ENCODE assay signal across 24 cellular contexts in genomic region chr11:76175731-76176303, GRCh38. TPM values are rescaled to one million over a fixed set of nuclear protein-coding genes. Genes with fewer than 3 reads are reported as not detected.
"Had no signal": no experiment of that assay in that cellular context is flagged by ENCODE, and none has a peak within 500 bp of the region (broad histone marks: within the 10 kb centered on the region; RNA-seq: fewer than 3 reads in every experiment).

No MANE protein-coding gene starts in this region.

- H3K4me1 Mint-ChIP-seq: activated CD4-positive, alpha-beta T cell treated with anti-CD3 and anti-CD28 coated beads, Interleukin-2, amount 10 ng/mL, durations not matched to agents 24 days and 14 days; activated naive CD4-positive, alpha-beta T cell treated with anti-CD3 and anti-CD28 coated beads, Interleukin-2, amount 50 U/mL, for 24 hours; T-cell had no signal

- FAIRE-seq: small intestine had no signal

- H3K4me1 ChIP-seq: testis had no signal

- DNase-seq: activated CD4-positive, alpha-beta memory T cell treated with anti-CD3 and anti-CD28 coated beads, Interleukin-2, amount 10 ng/mL, durations not matched to agents 7 days and 5 days; activated CD4-positive, alpha-beta T cell treated with anti-CD3 and anti-CD28 coated beads, Interleukin-2, amount 10 ng/mL, durations not matched to agents 24 days and 14 days; activated effector memory CD4-positive, alpha-beta T cell treated with anti-CD3 and anti-CD28 coated beads, Interleukin-2, amount 50 U/mL, for 16 hours; aorta; brain microvascular endothelial cell; caudate nucleus; dermis blood vessel endothelial cell; effector CD8-positive, alpha-beta T cell; foreskin melanocyte; hippocampal formation; kidney glomerular epithelial cell; nephron progenitor cell; occipital lobe; small intestine; stimulated activated CD4-positive, alpha-beta T cell treated with anti-CD3 and anti-CD28 coated beads, Interleukin-2, amount 100 ng/mL, for 24 hours; stimulated activated naive B cell treated with anti-CD40 and anti-IgM and Interleukin-4, amounts not matched to agents 10 μg/mL and 1 μg/mL and 100 μg/mL, for 72 hours; T-cell; testis; trophoblast cell had no signal

- H3K4me3 Mint-ChIP-seq: activated CD4-positive, alpha-beta memory T cell treated with anti-CD3 and anti-CD28 coated beads, Interleukin-2, amount 10 ng/mL, durations not matched to agents 7 days and 5 days; activated CD4-positive, alpha-beta T cell treated with anti-CD3 and anti-CD28 coated beads, Interleukin-2, amount 10 ng/mL, durations not matched to agents 24 days and 14 days; activated naive CD4-positive, alpha-beta T cell treated with anti-CD3 and anti-CD28 coated beads, Interleukin-2, amount 50 U/mL, for 24 hours; nephron progenitor cell; stimulated activated naive B cell treated with anti-CD40 and anti-IgM and Interleukin-4, amounts not matched to agents 10 μg/mL and 1 μg/mL and 100 μg/mL, for 72 hours; T-cell; T-helper 2 cell treated with Interferon-gamma antibody and Interleukin-4, amounts not matched to agents 5 μg/mL and 100 μg/mL, for 36 hours had no signal

- H3K9me3 Mint-ChIP-seq: activated CD4-positive, alpha-beta memory T cell treated with anti-CD3 and anti-CD28 coated beads, Interleukin-2, amount 10 ng/mL, durations not matched to agents 7 days and 5 days; activated CD4-positive, alpha-beta T cell treated with anti-CD3 and anti-CD28 coated beads, Interleukin-2, amount 10 ng/mL, durations not matched to agents 24 days and 14 days; activated naive CD4-positive, alpha-beta T cell treated with anti-CD3 and anti-CD28 coated beads, Interleukin-2, amount 50 U/mL, for 24 hours; nephron progenitor cell; stimulated activated naive B cell treated with anti-CD40 and anti-IgM and Interleukin-4, amounts not matched to agents 10 μg/mL and 1 μg/mL and 100 μg/mL, for 72 hours; T-cell; T-helper 2 cell treated with Interferon-gamma antibody and Interleukin-4, amounts not matched to agents 5 μg/mL and 100 μg/mL, for 36 hours had no signal

- H3K36me3 Mint-ChIP-seq: activated naive CD4-positive, alpha-beta T cell treated with anti-CD3 and anti-CD28 coated beads, Interleukin-2, amount 50 U/mL, for 24 hours; stimulated activated naive B cell treated with anti-CD40 and anti-IgM and Interleukin-4, amounts not matched to agents 10 μg/mL and 1 μg/mL and 100 μg/mL, for 72 hours; T-cell had no signal

- ATAC-seq: activated CD4-positive, CD25-positive, alpha-beta regulatory T cell treated with anti-CD3 and anti-CD28 coated beads, Interleukin-2, amount 50 U/mL, for 24 hours; sciatic nerve had no signal

- H3K27ac ChIP-seq: brain microvascular endothelial cell, testis, VCaP had no signal

- H3K4me3 ChIP-seq: testis had no signal

- H3K27ac Mint-ChIP-seq: activated CD4-positive, alpha-beta memory T cell treated with anti-CD3 and anti-CD28 coated beads, Interleukin-2, amount 10 ng/mL, durations not matched to agents 7 days and 5 days; activated CD4-positive, alpha-beta T cell treated with anti-CD3 and anti-CD28 coated beads, Interleukin-2, amount 10 ng/mL, durations not matched to agents 24 days and 14 days; activated naive CD4-positive, alpha-beta T cell treated with anti-CD3 and anti-CD28 coated beads, Interleukin-2, amount 50 U/mL, for 24 hours; nephron progenitor cell; T-cell; T-helper 2 cell treated with Interferon-gamma antibody and Interleukin-4, amounts not matched to agents 5 μg/mL and 100 μg/mL, for 36 hours had no signal

- H3K27me3 ChIP-seq: brain microvascular endothelial cell, testis had no signal

- H3K9me3 ChIP-seq: testis had no signal

- H3K27me3 Mint-ChIP-seq: activated CD4-positive, alpha-beta memory T cell treated with anti-CD3 and anti-CD28 coated beads, Interleukin-2, amount 10 ng/mL, durations not matched to agents 7 days and 5 days; activated CD4-positive, alpha-beta T cell treated with anti-CD3 and anti-CD28 coated beads, Interleukin-2, amount 10 ng/mL, durations not matched to agents 24 days and 14 days; activated naive CD4-positive, alpha-beta T cell treated with anti-CD3 and anti-CD28 coated beads, Interleukin-2, amount 50 U/mL, for 24 hours; T-cell had no signal

- H3K36me3 ChIP-seq: brain microvascular endothelial cell had no signal

RNA-seq across cellular contexts. Expression of gene WNT11, which starts 30.5 kb away (rescaled TPM):
- total RNA-seq: dermis blood vessel endothelial cell had no signal
